Comparison of ENCODE assay signal across 13 cellular contexts in genomic region chr17:15659663-15660062, GRCh38. TPM values are rescaled to one million over a fixed set of nuclear protein-coding genes. Genes with fewer than 3 reads are reported as not detected.
DNase-seq lines count a peak whose midpoint lies in the region; ATAC-seq and TF ChIP-seq lines count a peak whose summit lies in the region.
"Had no signal": no experiment of that assay in that cellular context is flagged by ENCODE, and none has a peak within 500 bp of the region (broad histone marks: within the 10 kb centered on the region; RNA-seq: fewer than 3 reads in every experiment).

No MANE protein-coding gene starts in this region.

- DNase-seq in A172 (ENCODE audit: low spot score): peak; percentile 47
- DNase-seq in SJSA1 (ENCODE audit: low read depth in 1 of 2, low spot score in 2 of 2): peak; percentile 74 to 82
- no peak for DNase-seq in esophagus squamous epithelium (lab: John Stamatoyannopoulos, UW)
- DNase-seq in lung microvascular endothelial cell (ENCODE audit: low read depth in 2 of 2): peak; percentile 14 to 51
- no peak for DNase-seq in NCI-H128 (lab: John Stamatoyannopoulos, UW; ENCODE audit: unreplicated experiment)
- DNase-seq in aorta: no peak
- DNase-seq in germinal center (ENCODE audit: low spot score): no peak
- DNase-seq: 8988T; activated CD4-positive, alpha-beta memory T cell treated with anti-CD3 and anti-CD28 coated beads for 36 hours; activated effector memory CD4-positive, alpha-beta T cell treated with anti-CD3 and anti-CD28 coated beads, Interleukin-2, amount 50 U/mL, for 16 hours; retina; T-helper 9 cell had no signal

- H3K36me3 ChIP-seq in SJSA1: no peaks in the 10 kb centered on the region; the same call in 1 of the 2 replicates
- H3K36me3 ChIP-seq in esophagus squamous epithelium: peaks cover 0 to 13% (median 6%) of the 10 kb centered on the region in 3 donors
- H3K36me3 ChIP-seq in aorta (ENCODE audit: control insufficient read depth in 1 of 2, insufficient read depth in 2 of 2, low read length in 1 of 2): no peaks in the 10 kb centered on the region

- intact Hi-C loops in esophagus squamous epithelium (cut with DNase I) (no loop called here), aorta (cut with DNase I) (no loop called here)

- no peak for TF ChIP-seq POLR2A in esophagus squamous epithelium (IDR thresholded peaks at IDR 0.05)

- peak overlapping the region; percentile 95 for H3K27ac ChIP-seq in SJSA1
- H3K27ac ChIP-seq in esophagus squamous epithelium: peak overlapping the region; percentile 61 to 83 (median 75)
- no peak overlapping the region for H3K27ac ChIP-seq in aorta (ENCODE audit: low read depth in 1 of 2, low read length in 2 of 2)

- no peaks in the 10 kb centered on the region; the same call in 1 of the 2 replicates for H3K9me3 ChIP-seq in SJSA1 (replicated peaks)
- H3K9me3 ChIP-seq in esophagus squamous epithelium: no peaks in the 10 kb centered on the region
- H3K9me3 ChIP-seq in aorta (ENCODE audit: control insufficient read depth, low read length): no peaks in the 10 kb centered on the region

- no peak for TF ChIP-seq CTCF in esophagus squamous epithelium (IDR thresholded peaks at IDR 0.05)

- 33 to 47% methylated on average over 1 to 4 of the region's 4 CpGs for WGBS in esophagus squamous epithelium, 2 donors
- 55 to 58% methylated on average over 4 of the region's 4 CpGs for WGBS in aorta, 2 donors

- H3K4me3 ChIP-seq in SJSA1 (no peak overlapping the region), esophagus squamous epithelium (no peak overlapping the region), aorta (ENCODE audit: low read length in 2 of 2) (no peak overlapping the region)

- H3K27me3 ChIP-seq in SJSA1 (replicated peaks): no peaks in the 10 kb centered on the region
- H3K27me3 ChIP-seq in esophagus squamous epithelium: no peaks in the 10 kb centered on the region
- no peaks in the 10 kb centered on the region for H3K27me3 ChIP-seq in aorta (ENCODE audit: control insufficient read depth in 1 of 2, insufficient read depth in 2 of 2, low read length in 1 of 2)

- ATAC-seq in GM19035 (IDR thresholded peaks at IDR 0.05; ENCODE audit: unreplicated experiment) (no peak), aorta (ENCODE audit: low FRiP score) (no peak)

- H3K4me1 ChIP-seq in SJSA1 (replicated peaks) (peaks cover 56% of the 10 kb centered on the region), esophagus squamous epithelium (peaks cover 18 to 54% (median 21%) of the 10 kb centered on the region in 3 donors), aorta (ENCODE audit: control insufficient read depth in 1 of 2, insufficient read depth in 2 of 2, low read length in 2 of 2) (no peaks in the 10 kb centered on the region)

RNA-seq across cellular contexts. Expression of gene TRIM16, which starts 24.4 kb away (rescaled TPM):
- 153 and 163 TPM in 2 replicates for total RNA-seq in A172 (2014; rRNA removed; shearing (Covaris generic))
- total RNA-seq in SJSA1 (2014; rRNA removed; shearing (Covaris generic)): 56.9 and 111 TPM in 2 replicates
- total RNA-seq in esophagus squamous epithelium: 100 to 1,000 TPM; 102 to 208 (median 167) TPM
- 40.9 and 42.5 TPM in 2 replicates for total RNA-seq in lung microvascular endothelial cell
- 10 to 100 TPM; 12.2 to 20.3 TPM for total RNA-seq in aorta
- 10 to 100 TPM in 1 of 2 donors, 1 to 10 TPM in 1; 8.1 to 13.8 TPM for polyA plus RNA-seq in aorta

RNA-seq across cellular contexts. Expression of gene ZNF286A, which starts 39.9 kb away (rescaled TPM):
- total RNA-seq in A172 (2014; rRNA removed; shearing (Covaris generic)): 49.1 and 97.4 TPM in 2 replicates
- total RNA-seq in SJSA1 (2014; rRNA removed; shearing (Covaris generic)): 22.1 and 30.4 TPM in 2 replicates
- total RNA-seq in esophagus squamous epithelium (10 to 100 TPM in 3 of 4 donors, 1 to 10 TPM in 1; 7.5 to 19.9 (median 15.3) TPM), lung microvascular endothelial cell (25.3 and 31.3 TPM in 2 replicates), aorta (10 to 100 TPM; 13.5 to 19.9 TPM)
- 10 to 100 TPM; 11.8 to 12.8 TPM for polyA plus RNA-seq in aorta

RNA-seq across cellular contexts. Expression of gene FBXW10B, which starts 40.2 kb away (rescaled TPM):
- 2.7 and 4.8 TPM in 2 replicates for total RNA-seq in A172 (2014; rRNA removed; shearing (Covaris generic))
- total RNA-seq in SJSA1 (2014; rRNA removed; shearing (Covaris generic)): 0.41 and 1.7 TPM in 2 replicates
- total RNA-seq in esophagus squamous epithelium: 10 to 100 TPM in 2 of 4 donors, 1 to 10 TPM in 2; 4.7 to 28.0 (median 9.5) TPM
- 0.20 and 0.22 TPM in 2 replicates for total RNA-seq in lung microvascular endothelial cell
- total RNA-seq in aorta: 1 to 10 TPM in 1 of 2 donors, under 1 TPM in 1; 0.58 to 1.7 TPM
- polyA plus RNA-seq in aorta: 1 to 10 TPM in 1 of 2 donors, under 1 TPM in 1; 0.38 to 1.3 TPM

Comparison
In these comparisons a context has a peak if more than half of its experiments do, and no peak if none do; other contexts are left out.
1. DNase-seq: peak in A172 (single experiment), SJSA1 (2 of 2) and lung microvascular endothelial cell (2 of 2); none in esophagus squamous epithelium (single experiment), NCI-H128 (single experiment), aorta (0 of 2) and germinal center (single experiment).
2. H3K27ac ChIP-seq: peak in SJSA1 (single experiment) and esophagus squamous epithelium (4 of 4); none in aorta (0 of 2).